In genomic region chr6:31859923-31860322, GRCh38 we compare ENCODE assay signal across 21 cellular contexts. TPM values are rescaled to one million over a fixed set of nuclear protein-coding genes. Genes with fewer than 3 reads are reported as not detected.
DNase-seq lines count a peak whose midpoint lies in the region; ATAC-seq and TF ChIP-seq lines count a peak whose summit lies in the region.
"Had no signal": no experiment of that assay in that cellular context is flagged by ENCODE, and none has a peak within 500 bp of the region (broad histone marks: within the 10 kb centered on the region; RNA-seq: fewer than 3 reads in every experiment).

No MANE protein-coding gene starts in this region.

- H3K36me3 ChIP-seq in CD8-positive, alpha-beta T cell (ENCODE audit: insufficient read depth, low read length): peaks cover 7% of the 10 kb centered on the region
- no peaks in the 10 kb centered on the region for H3K36me3 ChIP-seq in mucosa of descending colon (ENCODE audit: low read depth)
- peaks cover 4% of the 10 kb centered on the region for H3K36me3 ChIP-seq in colonic mucosa

- no peak overlapping the region for H3K4me3 ChIP-seq in CD8-positive, alpha-beta T cell (ENCODE audit: low read depth, low read length)
- H3K4me3 ChIP-seq in mucosa of descending colon: no peak overlapping the region
- H3K4me3 ChIP-seq in colonic mucosa: no peak overlapping the region
- H3K4me3 ChIP-seq: SK-N-MC had no signal

- ATAC-seq in CD8-positive, alpha-beta T cell: no peak
- no peak for ATAC-seq in natural killer cell
- ATAC-seq in mucosa of descending colon: no peak
- ATAC-seq: activated CD8-positive, alpha-beta T cell treated with anti-CD3 and anti-CD28 coated beads for 36 hours; naive thymus-derived CD8-positive, alpha-beta T cell; right cardiac atrium had no signal

- no peaks in the 10 kb centered on the region for H3K27me3 ChIP-seq in CD8-positive, alpha-beta T cell (ENCODE audit: insufficient read depth, low read length)
- H3K27me3 ChIP-seq in colonic mucosa: no peaks in the 10 kb centered on the region

- H3K9me3 ChIP-seq in CD8-positive, alpha-beta T cell (ENCODE audit: low read length): no peaks in the 10 kb centered on the region
- H3K9me3 ChIP-seq in mucosa of descending colon (no peaks in the 10 kb centered on the region), colonic mucosa (no peaks in the 10 kb centered on the region)

- no peak overlapping the region for H3K27ac ChIP-seq in CD8-positive, alpha-beta T cell (ENCODE audit: low read depth, low read length)
- no peak overlapping the region for H3K27ac ChIP-seq in caudate nucleus (ENCODE audit: low read depth, low read length)
- H3K27ac ChIP-seq in colonic mucosa: no peak overlapping the region
- H3K27ac ChIP-seq: SK-N-MC had no signal

- peaks cover 23% of the 10 kb centered on the region for H3K4me1 Mint-ChIP-seq in CD8-positive, alpha-beta T cell (ENCODE audit: low read depth)
- H3K4me1 Mint-ChIP-seq in activated T-helper 1 cell treated with anti-CD3 and anti-CD28 coated beads, Interleukin-12 subunit alpha, Interleukin-12 subunit beta, Interleukin-2, Interleukin-4 antibody, amounts not matched to agents 30 ng/mL and 10 ng/mL and 1 ng/mL, durations not matched to agents 14 hours and 24 hours and 36 hours (ENCODE audit: low read depth): peaks cover 31% of the 10 kb centered on the region
- peaks cover 20 to 33% of the 10 kb centered on the region in 2 donors for H3K4me1 Mint-ChIP-seq in natural killer cell

- H3K27ac Mint-ChIP-seq in CD8-positive, alpha-beta T cell: peak overlapping the region; percentile 18
- no peak overlapping the region for H3K27ac Mint-ChIP-seq in activated T-helper 1 cell treated with anti-CD3 and anti-CD28 coated beads, Interleukin-12 subunit alpha, Interleukin-12 subunit beta, Interleukin-2, Interleukin-4 antibody, amounts not matched to agents 30 ng/mL and 10 ng/mL and 1 ng/mL, durations not matched to agents 14 hours and 24 hours and 36 hours
- H3K27ac Mint-ChIP-seq in natural killer cell: peak overlapping the region; percentile 16 to 44
- H3K27ac Mint-ChIP-seq: activated CD8-positive, alpha-beta T cell treated with anti-CD3 and anti-CD28 coated beads for 36 hours; B cell; T-helper 1 cell treated with Interleukin-12 subunit alpha and Interleukin-12 subunit beta and Interleukin-4 antibody, amounts not matched to agents 30 μg/mL and 1 μg/mL, for 36 hours had no signal

- DNase-seq in CD8-positive, alpha-beta T cell: no peak
- no peak for DNase-seq in activated T-helper 1 cell treated with anti-CD3 and anti-CD28 coated beads, Interleukin-12 subunit alpha, Interleukin-12 subunit beta, Interleukin-2, Interleukin-4 antibody, amounts not matched to agents 30 ng/mL and 10 ng/mL and 1 ng/mL, durations not matched to agents 14 hours and 24 hours and 36 hours (ENCODE audit: low spot score)
- DNase-seq in natural killer cell (no peak), caudate nucleus (lab: John Stamatoyannopoulos, UW) (no peak), mucosa of descending colon (no peak), colonic mucosa (no peak)
- DNase-seq: activated CD4-positive, CD25-positive, alpha-beta regulatory T cell treated with anti-CD3 and anti-CD28 coated beads, Interleukin-2, amount 50 U/mL, for 72 hours; activated CD8-positive, alpha-beta T cell treated with anti-CD3 and anti-CD28 coated beads for 36 hours; activated effector memory CD4-positive, alpha-beta T cell treated with anti-CD3 and anti-CD28 coated beads, Interleukin-2, amount 50 U/mL, for 16 hours; cerebellar nuclear complex; midbrain; naive thymus-derived CD8-positive, alpha-beta T cell; NCI-H146; NCI-H446 treated with DMSO at 0.1 percent for 48 hours; stimulated activated CD4-positive, alpha-beta T cell treated with anti-CD3 and anti-CD28 coated beads, Interleukin-2, amount 100 ng/mL, for 48 hours; trophoblast cell had no signal

- no peak overlapping the region for H3K9ac ChIP-seq in colonic mucosa (ENCODE audit: low read depth in 2 of 2, low read length in 2 of 2)

- intact Hi-C loops in CD8-positive, alpha-beta T cell (cut with DNase I, micrococcal nuclease): loop anchor here in 1 of 2 experiments (10.0 kb wide), 1 partner anchor 315 kb away; the partner anchor contains the start of genes ATP6V1G2, DDX39B and NFKBIL1
- intact Hi-C loops in activated T-helper 1 cell treated with anti-CD3 and anti-CD28 coated beads, Interleukin-12 subunit alpha, Interleukin-12 subunit beta, Interleukin-2, Interleukin-4 antibody, amounts not matched to agents 30 ng/mL and 10 ng/mL and 1 ng/mL, durations not matched to agents 14 hours and 24 hours and 36 hours (cut with micrococcal nuclease): loop anchor here (10.0 kb wide), 1 partner anchor 1245 kb away; the partner anchor contains the start of genes MRPS18B and PPP1R10
- intact Hi-C loops in natural killer cell (cut with micrococcal nuclease) (no loop called here), mucosa of descending colon (cut with DNase I, micrococcal nuclease) (loop anchor here in 1 of 2 donors (10.0 kb wide), 1 partner anchor 175 kb away; the partner anchor contains the start of gene LY6G5C), colonic mucosa (cut with DNase I) (no loop called here)

- POLR2A ChIA-PET in CD8-positive, alpha-beta T cell (lab: Charles Lee): no interaction called here

- TF ChIP-seq CTCF in CD8-positive, alpha-beta T cell (IDR thresholded peaks at IDR 0.05): no peak
- TF ChIP-seq CTCF in natural killer cell (IDR thresholded peaks at IDR 0.05) (no peak), mucosa of descending colon (IDR thresholded peaks at IDR 0.05) (no peak), colonic mucosa (IDR thresholded peaks at IDR 0.05) (no peak)

- H3K27me3 Mint-ChIP-seq in CD8-positive, alpha-beta T cell (ENCODE audit: low read depth): no peaks in the 10 kb centered on the region
- peaks cover 3% of the 10 kb centered on the region for H3K27me3 Mint-ChIP-seq in activated T-helper 1 cell treated with anti-CD3 and anti-CD28 coated beads, Interleukin-12 subunit alpha, Interleukin-12 subunit beta, Interleukin-2, Interleukin-4 antibody, amounts not matched to agents 30 ng/mL and 10 ng/mL and 1 ng/mL, durations not matched to agents 14 hours and 24 hours and 36 hours (ENCODE audit: insufficient read depth)
- no peaks in the 10 kb centered on the region for H3K27me3 Mint-ChIP-seq in natural killer cell (ENCODE audit: low read depth in 2 of 2)
- H3K27me3 Mint-ChIP-seq: activated CD8-positive, alpha-beta T cell treated with anti-CD3 and anti-CD28 coated beads for 36 hours; B cell; naive thymus-derived CD8-positive, alpha-beta T cell had no signal

- CTCF ChIA-PET in CD8-positive, alpha-beta T cell (lab: Charles Lee): no interaction called here

- peaks cover 42% of the 10 kb centered on the region for H3K36me3 Mint-ChIP-seq in CD8-positive, alpha-beta T cell
- peaks cover 11% of the 10 kb centered on the region for H3K36me3 Mint-ChIP-seq in activated T-helper 1 cell treated with anti-CD3 and anti-CD28 coated beads, Interleukin-12 subunit alpha, Interleukin-12 subunit beta, Interleukin-2, Interleukin-4 antibody, amounts not matched to agents 30 ng/mL and 10 ng/mL and 1 ng/mL, durations not matched to agents 14 hours and 24 hours and 36 hours (ENCODE audit: low read depth)
- H3K36me3 Mint-ChIP-seq in natural killer cell: no peaks in the 10 kb centered on the region

- H3K4me1 ChIP-seq in CD8-positive, alpha-beta T cell (ENCODE audit: insufficient read depth, low read length): peaks cover 17% of the 10 kb centered on the region
- H3K4me1 ChIP-seq in mucosa of descending colon (ENCODE audit: low read depth) (peaks cover 4% of the 10 kb centered on the region), colonic mucosa (peaks cover 4% of the 10 kb centered on the region)

- H3K4me3 Mint-ChIP-seq in CD8-positive, alpha-beta T cell: no peak overlapping the region
- peak overlapping the region; percentile 20 for H3K4me3 Mint-ChIP-seq in activated T-helper 1 cell treated with anti-CD3 and anti-CD28 coated beads, Interleukin-12 subunit alpha, Interleukin-12 subunit beta, Interleukin-2, Interleukin-4 antibody, amounts not matched to agents 30 ng/mL and 10 ng/mL and 1 ng/mL, durations not matched to agents 14 hours and 24 hours and 36 hours
- peak overlapping the region; percentile 40 for H3K4me3 Mint-ChIP-seq in natural killer cell
- H3K4me3 Mint-ChIP-seq: activated CD8-positive, alpha-beta T cell treated with anti-CD3 and anti-CD28 coated beads for 36 hours; B cell; T-helper 1 cell treated with Interleukin-12 subunit alpha and Interleukin-12 subunit beta and Interleukin-4 antibody, amounts not matched to agents 30 μg/mL and 1 μg/mL, for 36 hours had no signal

- no peaks in the 10 kb centered on the region for H3K9me3 Mint-ChIP-seq in CD8-positive, alpha-beta T cell
- no peaks in the 10 kb centered on the region for H3K9me3 Mint-ChIP-seq in activated T-helper 1 cell treated with anti-CD3 and anti-CD28 coated beads, Interleukin-12 subunit alpha, Interleukin-12 subunit beta, Interleukin-2, Interleukin-4 antibody, amounts not matched to agents 30 ng/mL and 10 ng/mL and 1 ng/mL, durations not matched to agents 14 hours and 24 hours and 36 hours
- no peaks in the 10 kb centered on the region for H3K9me3 Mint-ChIP-seq in natural killer cell
- H3K9me3 Mint-ChIP-seq: activated CD8-positive, alpha-beta T cell treated with anti-CD3 and anti-CD28 coated beads for 36 hours; naive thymus-derived CD8-positive, alpha-beta T cell; T-helper 1 cell treated with Interleukin-12 subunit alpha and Interleukin-12 subunit beta and Interleukin-4 antibody, amounts not matched to agents 30 μg/mL and 1 μg/mL, for 36 hours had no signal

RNA-seq across cellular contexts. Expression of gene NEU1, which starts 2.7 kb away (rescaled TPM):
- 10 to 100 TPM; 30.0 to 30.2 TPM for total RNA-seq in CD8-positive, alpha-beta T cell
- total RNA-seq in activated T-helper 1 cell treated with anti-CD3 and anti-CD28 coated beads, Interleukin-12 subunit alpha, Interleukin-12 subunit beta, Interleukin-2, Interleukin-4 antibody, amounts not matched to agents 30 ng/mL and 10 ng/mL and 1 ng/mL, durations not matched to agents 14 hours and 24 hours and 36 hours: 22.1 and 24.3 TPM in 2 replicates
- total RNA-seq in natural killer cell (10 to 100 TPM; 36.1 to 69.6 (median 51.5) TPM), mucosa of descending colon (10 to 100 TPM; 44.0 to 65.7 (median 45.0) TPM), colonic mucosa (10 to 100 TPM; 33.8 to 47.4 TPM)

RNA-seq across cellular contexts. Expression of gene SLC44A4, which starts 18.9 kb away (rescaled TPM):
- under 1 TPM in 1 of 2 experiments, not detected in 1; 0.42 TPM for total RNA-seq in CD8-positive, alpha-beta T cell
- 0.12 TPM in 1 of 2 replicates, not detected in the other for total RNA-seq in activated T-helper 1 cell treated with anti-CD3 and anti-CD28 coated beads, Interleukin-12 subunit alpha, Interleukin-12 subunit beta, Interleukin-2, Interleukin-4 antibody, amounts not matched to agents 30 ng/mL and 10 ng/mL and 1 ng/mL, durations not matched to agents 14 hours and 24 hours and 36 hours
- total RNA-seq in natural killer cell (under 1 TPM in 1 of 3 donors, not detected in 2; 0.48 TPM), mucosa of descending colon (100 to 1,000 TPM; 332 to 795 (median 740) TPM), colonic mucosa (100 to 1,000 TPM; 546 to 779 TPM)
- total RNA-seq: activated CD8-positive, alpha-beta T cell treated with anti-CD3 and anti-CD28 coated beads for 36 hours; B cell; H4; naive thymus-derived CD8-positive, alpha-beta T cell; right cardiac atrium had no signal

RNA-seq across cellular contexts. Expression of gene HSPA1B, which starts 32.4 kb away (rescaled TPM):
- 1 to 10 TPM; 4.9 to 5.2 TPM for total RNA-seq in CD8-positive, alpha-beta T cell
- total RNA-seq in activated T-helper 1 cell treated with anti-CD3 and anti-CD28 coated beads, Interleukin-12 subunit alpha, Interleukin-12 subunit beta, Interleukin-2, Interleukin-4 antibody, amounts not matched to agents 30 ng/mL and 10 ng/mL and 1 ng/mL, durations not matched to agents 14 hours and 24 hours and 36 hours: 152 and 155 TPM in 2 replicates
- total RNA-seq in natural killer cell: 100 to 1,000 TPM in 1 of 3 donors, 10 to 100 TPM in 1, 1 to 10 TPM in 1; 8.5 to 112 (median 15.3) TPM
- total RNA-seq in mucosa of descending colon: 100 to 1,000 TPM; 172 to 254 (median 200) TPM
- total RNA-seq in colonic mucosa: 100 to 1,000 TPM; 278 to 543 TPM

RNA-seq across cellular contexts. Expression of gene EHMT2, which starts 37.6 kb away (rescaled TPM):
- 10 to 100 TPM; 30.2 to 33.7 TPM for total RNA-seq in CD8-positive, alpha-beta T cell
- 75.9 and 80.4 TPM in 2 replicates for total RNA-seq in activated T-helper 1 cell treated with anti-CD3 and anti-CD28 coated beads, Interleukin-12 subunit alpha, Interleukin-12 subunit beta, Interleukin-2, Interleukin-4 antibody, amounts not matched to agents 30 ng/mL and 10 ng/mL and 1 ng/mL, durations not matched to agents 14 hours and 24 hours and 36 hours
- total RNA-seq in natural killer cell (10 to 100 TPM; 49.3 to 56.6 (median 55.8) TPM), mucosa of descending colon (10 to 100 TPM; 29.6 to 50.1 (median 36.4) TPM), colonic mucosa (10 to 100 TPM; 28.4 to 52.1 TPM)

RNA-seq across cellular contexts. Expression of gene ZBTB12, which starts 42.0 kb away (rescaled TPM):
- total RNA-seq in CD8-positive, alpha-beta T cell: under 1 TPM in 1 of 2 experiments, not detected in 1; 0.27 TPM
- total RNA-seq in activated T-helper 1 cell treated with anti-CD3 and anti-CD28 coated beads, Interleukin-12 subunit alpha, Interleukin-12 subunit beta, Interleukin-2, Interleukin-4 antibody, amounts not matched to agents 30 ng/mL and 10 ng/mL and 1 ng/mL, durations not matched to agents 14 hours and 24 hours and 36 hours: 4.6 and 5.1 TPM in 2 replicates
- total RNA-seq in natural killer cell (under 1 TPM; 0.54 to 0.77 (median 0.63) TPM), mucosa of descending colon (1 to 10 TPM; 2.3 to 6.2 (median 3.4) TPM), colonic mucosa (1 to 10 TPM; 2.0 to 4.9 TPM)

Comparison
In these comparisons a context has a peak if more than half of its experiments do, and no peak if none do; other contexts are left out.
1. RNA of gene SLC44A4, which starts 18.9 kb away (total RNA-seq): 546 to 779 TPM in colonic mucosa and 332 to 795 TPM in mucosa of descending colon; 0.42 TPM in CD8-positive, alpha-beta T cell, 0.12 TPM in activated T-helper 1 cell treated with anti-CD3 and anti-CD28 coated beads, Interleukin-12 subunit alpha, Interleukin-12 subunit beta, Interleukin-2, Interleukin-4 antibody, amounts not matched to agents 30 ng/mL and 10 ng/mL and 1 ng/mL, durations not matched to agents 14 hours and 24 hours and 36 hours and 0.48 TPM in natural killer cell; every median in the first group is over 100 times any median in the second.